8 cellular contexts compared by ENCODE assay signal in genomic region chr16:4330277-4330882, GRCh38. TPM values are rescaled to one million over a fixed set of nuclear protein-coding genes. Genes with fewer than 3 reads are reported as not detected.
A peak's percentile ranks its signal among the peaks of the same experiment; 100 is the strongest.
DNase-seq lines count a peak whose midpoint lies in the region; ATAC-seq and TF ChIP-seq lines count a peak whose summit lies in the region.

No MANE protein-coding gene starts in this region.

- H3K4me3 Mint-ChIP-seq in T-helper 17 cell (no peak overlapping the region), progenitor cell of endocrine pancreas (ENCODE audit: low read depth) (no peak overlapping the region)

- peaks cover 21% of the 10 kb centered on the region for H3K36me3 ChIP-seq in adipocyte (ENCODE audit: control insufficient read depth, insufficient read depth, low read length, severe bottlenecking)

- H3K9ac ChIP-seq in adipocyte (ENCODE audit: low read length) = no peak overlapping the region

- H3K36me3 Mint-ChIP-seq in T-helper 17 cell (ENCODE audit: low read depth) = no peaks in the 10 kb centered on the region
- H3K36me3 Mint-ChIP-seq in progenitor cell of endocrine pancreas (ENCODE audit: insufficient read depth) = no peaks in the 10 kb centered on the region

- H3K9me3 Mint-ChIP-seq in progenitor cell of endocrine pancreas (ENCODE audit: low read depth) = no peaks in the 10 kb centered on the region

- intact Hi-C loops in Right ventricle myocardium superior (cut with DNase I) = loop anchor here (2.0 kb wide), 1 partner anchor 42 kb away; no protein-coding TSS in a partner anchor

- peak; percentile 45 for ATAC-seq in HG03565 (IDR thresholded peaks at IDR 0.05; ENCODE audit: unreplicated experiment)
- peak; percentile 77 for ATAC-seq in T-helper 17 cell
- ATAC-seq in Right ventricle myocardium superior (ENCODE audit: poor library complexity) = peak; percentile 77
- ATAC-seq in GM21619 (IDR thresholded peaks at IDR 0.05; ENCODE audit: unreplicated experiment) = no peak

- H3K27me3 Mint-ChIP-seq in T-helper 17 cell (no peaks in the 10 kb centered on the region), progenitor cell of endocrine pancreas (no peaks in the 10 kb centered on the region)

- DNase-seq in EL = peak; percentile 63
- DNase-seq in T-helper 17 cell = peak; percentile 56 to 75 (median 70)
- peak; percentile 87 for DNase-seq in adipocyte (ENCODE audit: low read depth)
- DNase-seq in Right ventricle myocardium superior = peak; percentile 90
- DNase-seq in progenitor cell of endocrine pancreas (ENCODE audit: low spot score, unreplicated experiment) = peak; percentile 76
- no peak for DNase-seq in NCI-H187 (lab: John Stamatoyannopoulos, UW)

- no peaks in the 10 kb centered on the region for H3K9me3 ChIP-seq in T-helper 17 cell (ENCODE audit: control insufficient read depth, low read length, poor library complexity, severe bottlenecking)
- H3K9me3 ChIP-seq in adipocyte (ENCODE audit: control insufficient read depth, low read length) = no peaks in the 10 kb centered on the region

- no peaks in the 10 kb centered on the region for H3K27me3 ChIP-seq in adipocyte (replicated peaks; ENCODE audit: control insufficient read depth, insufficient read depth, low read length)

- H3K4me1 Mint-ChIP-seq in T-helper 17 cell (peaks cover 5% of the 10 kb centered on the region), progenitor cell of endocrine pancreas (ENCODE audit: low read depth) (peaks cover 11% of the 10 kb centered on the region)

- H3K27ac Mint-ChIP-seq in T-helper 17 cell = no peak overlapping the region
- H3K27ac Mint-ChIP-seq in progenitor cell of endocrine pancreas = no peak overlapping the region

- peaks cover 13% of the 10 kb centered on the region for H3K4me1 ChIP-seq in adipocyte (ENCODE audit: control insufficient read depth, insufficient read depth, low read length)

- no peak overlapping the region for H3K4me3 ChIP-seq in adipocyte (ENCODE audit: low read length)

- TF ChIP-seq CTCF in progenitor cell of endocrine pancreas (IDR thresholded peaks at IDR 0.05; ENCODE audit: unreplicated experiment) = peak; percentile 96

RNA-seq across cellular contexts. Expression of gene GLIS2, which starts 14.5 kb away (rescaled TPM):
- total RNA-seq in T-helper 17 cell = under 1 TPM; 0.10 to 0.29 TPM
- 14.6 TPM for total RNA-seq in Right ventricle myocardium superior
- total RNA-seq in progenitor cell of endocrine pancreas = 22.2 and 23.2 TPM in 2 replicates

RNA-seq across cellular contexts. Expression of gene PAM16, which starts 20.7 kb away (rescaled TPM):
- total RNA-seq in T-helper 17 cell (10 to 100 TPM; 32.3 to 41.4 TPM), Right ventricle myocardium superior (74.0 TPM), progenitor cell of endocrine pancreas (33.5 and 36.7 TPM in 2 replicates)

RNA-seq across cellular contexts. Expression of gene VASN, which starts 41.3 kb away (rescaled TPM):
- under 1 TPM; 0.55 to 0.57 TPM for total RNA-seq in T-helper 17 cell
- total RNA-seq in Right ventricle myocardium superior = 5.7 TPM
- 3.8 and 4.0 TPM in 2 replicates for total RNA-seq in progenitor cell of endocrine pancreas

RNA-seq across cellular contexts. Expression of gene TFAP4, which starts 57.6 kb away (rescaled TPM):
- total RNA-seq in T-helper 17 cell = 10 to 100 TPM in 1 of 2 donors, 1 to 10 TPM in 1; 9.8 to 14.1 TPM
- 4.0 TPM for total RNA-seq in Right ventricle myocardium superior
- total RNA-seq in progenitor cell of endocrine pancreas = 22.9 and 29.0 TPM in 2 replicates

Comparison
In these comparisons a context has a peak if more than half of its experiments do, and no peak if none do; other contexts are left out.
1. DNase-seq: peak in EL (single experiment), T-helper 17 cell (3 of 3), adipocyte (single experiment), Right ventricle myocardium superior (single experiment) and progenitor cell of endocrine pancreas (single experiment); none in NCI-H187 (0 of 2).
2. RNA of gene GLIS2, which starts 14.5 kb away (total RNA-seq): 22.2 to 23.2 TPM in progenitor cell of endocrine pancreas and 14.6 TPM in Right ventricle myocardium superior (single experiment); 0.10 to 0.29 TPM in T-helper 17 cell; every median in the first group is over 10 times any median in the second.